Comparison of ENCODE assay signal across 23 cellular contexts in genomic region chr1:17452686-17453085, GRCh38. TPM values are rescaled to one million over a fixed set of nuclear protein-coding genes. Genes with fewer than 3 reads are reported as not detected.
DNase-seq lines count a peak whose midpoint lies in the region; ATAC-seq, FAIRE-seq and TF ChIP-seq lines count a peak whose summit lies in the region.
"Had no signal": no experiment of that assay in that cellular context is flagged by ENCODE, and none has a peak within 500 bp of the region (broad histone marks: within the 10 kb centered on the region; RNA-seq: fewer than 3 reads in every experiment).

No MANE protein-coding gene starts in this region.

- in situ Hi-C loops in HepG2 (cut with HindIII; ENCODE audit: extremely low pct_ligation_motif_present, low pct_unique_long_range_greater_than_20kb): no loop called here
- in situ Hi-C loops in K562 (cut with MboI): no loop called here

- FAIRE-seq in HepG2 (lab: Jason Lieb, UNC) (no peak), K562 (lab: Jason Lieb, UNC) (no peak)
- FAIRE-seq: A204.1, GM12892 had no signal

- H3K27me3 ChIP-seq in HepG2 (ENCODE audit: control insufficient read depth in 1 of 2, insufficient read depth in 2 of 2, low read length in 2 of 2): peaks cover 0 to under 1% of the 10 kb centered on the region in 2 experiments; a peak in 2 of 5 replicates
- H3K27me3 ChIP-seq in right lobe of liver: no peaks in the 10 kb centered on the region
- H3K27me3 ChIP-seq in HCT116 (ENCODE audit: insufficient read depth, low read length): no peaks in the 10 kb centered on the region
- H3K27me3 ChIP-seq in K562 (ENCODE audit: control insufficient read depth in 2 of 2, insufficient read depth in 2 of 2, low read length in 2 of 2): peaks cover 0 to 2% of the 10 kb centered on the region in 2 experiments; a peak in 1 of 5 replicates

- TF ChIP-seq RAD21 in HepG2 (CRISPR knock-in tag; IDR thresholded peaks at IDR 0.05) (no peak), HCT116 (IDR thresholded peaks at IDR 0.05; ENCODE audit: low read depth) (no peak), K562 (CRISPR knock-in tag; conservative IDR thresholded peaks at IDR 0.05 in 1 of 2, IDR thresholded peaks at IDR 0.05 in 1 of 2) (no peak)

- H3K4me1 ChIP-seq in HepG2 (ENCODE audit: insufficient read depth, low read length): no peaks in the 10 kb centered on the region
- no peaks in the 10 kb centered on the region for H3K4me1 ChIP-seq in right lobe of liver
- peaks cover 0 to 6% of the 10 kb centered on the region in 2 experiments; a peak in 1 of 4 replicates for H3K4me1 ChIP-seq in HCT116 (ENCODE audit: control insufficient read depth in 1 of 2, insufficient read depth in 2 of 2, low read length in 2 of 2)
- no peaks in the 10 kb centered on the region; a peak in 1 of 5 replicates for H3K4me1 ChIP-seq in K562 (replicated peaks in 1 of 2; ENCODE audit: control insufficient read depth in 2 of 2, insufficient read depth in 2 of 2, low read length in 2 of 2)

- H3K4me2 ChIP-seq in HepG2 (ENCODE audit: low read depth, low read length) (no peak overlapping the region), HCT116 (ENCODE audit: low read length) (no peak overlapping the region), K562 (ENCODE audit: insufficient read depth, low read length) (no peak overlapping the region)

- H3K36me3 Mint-ChIP-seq in stimulated activated naive B cell treated with anti-CD40 and anti-IgM and Interleukin-4, amounts not matched to agents 10 μg/mL and 1 μg/mL and 100 μg/mL, for 72 hours: no peaks in the 10 kb centered on the region
- H3K36me3 Mint-ChIP-seq: CD4-positive, alpha-beta memory T cell had no signal

- H3K79me2 ChIP-seq in HepG2 (ENCODE audit: insufficient read depth, low read length): no peaks in the 10 kb centered on the region
- no peaks in the 10 kb centered on the region for H3K79me2 ChIP-seq in HCT116 (ENCODE audit: insufficient read depth, low read length)
- no peaks in the 10 kb centered on the region for H3K79me2 ChIP-seq in K562 (ENCODE audit: control insufficient read depth, insufficient read depth, low read length)

- CTCF ChIA-PET in HepG2 (lab: Yijun Ruan, JAX; ENCODE audit: low intra/inter-chr PET ratio, low total read pairs): no interaction called here
- CTCF ChIA-PET in HCT116 (lab: Charles Lee): interaction anchor here (1.4 kb wide), 1 partner anchor 12 kb away, joined by 8 read pairs; no protein-coding TSS in a partner anchor
- CTCF ChIA-PET in K562 (lab: Yijun Ruan, JAX; ENCODE audit: low intra/inter-chr PET ratio): interaction anchor here (1.1 kb wide), 1 partner anchor 33 kb away, joined by 6 read pairs; no protein-coding TSS in a partner anchor

- no peaks in the 10 kb centered on the region for H3K9me1 ChIP-seq in K562 (ENCODE audit: control insufficient read depth, insufficient read depth, low read length)

- no peaks in the 10 kb centered on the region for H4K20me1 ChIP-seq in HepG2 (ENCODE audit: insufficient read depth, low read length)
- no peaks in the 10 kb centered on the region for H4K20me1 ChIP-seq in HCT116 (ENCODE audit: insufficient read depth)
- no peaks in the 10 kb centered on the region for H4K20me1 ChIP-seq in K562 (replicated peaks; ENCODE audit: control insufficient read depth, insufficient read depth, low read length)

- no peak overlapping the region for H3K4me3 Mint-ChIP-seq in stimulated activated naive B cell treated with anti-CD40 and anti-IgM and Interleukin-4, amounts not matched to agents 10 μg/mL and 1 μg/mL and 100 μg/mL, for 72 hours
- H3K4me3 Mint-ChIP-seq: B cell; CD4-positive, alpha-beta memory T cell; H9; HFFc6 had no signal

- H3K9me3 ChIP-seq in HepG2 (ENCODE audit: low read length) (no peaks in the 10 kb centered on the region), right lobe of liver (no peaks in the 10 kb centered on the region), HCT116 (ENCODE audit: control insufficient read depth in 1 of 2, insufficient read depth in 1 of 2, low read depth in 1 of 2, low read length in 2 of 2) (no peaks in the 10 kb centered on the region), K562 (replicated peaks; ENCODE audit: control insufficient read depth, insufficient read depth, low read depth, low read length) (no peaks in the 10 kb centered on the region)

- no peak for TF ChIP-seq EP300 in HepG2 (IDR thresholded peaks at IDR 0.05; ENCODE audit: low read depth in 2 of 2, low read length in 2 of 2)
- TF ChIP-seq EP300 in HepG2 (CRISPR knock-in tag; IDR thresholded peaks at IDR 0.05; ENCODE audit: borderline replicate concordance): no peak
- no peak for TF ChIP-seq EP300 in K562 (IDR thresholded peaks at IDR 0.05; ENCODE audit: low read length)

- H3K9me3 Mint-ChIP-seq in stimulated activated naive B cell treated with anti-CD40 and anti-IgM and Interleukin-4, amounts not matched to agents 10 μg/mL and 1 μg/mL and 100 μg/mL, for 72 hours: no peaks in the 10 kb centered on the region
- H3K9me3 Mint-ChIP-seq: CD4-positive, alpha-beta memory T cell; H9; HFFc6 had no signal

- peaks cover 4 to 5% of the 10 kb centered on the region in 2 donors for H3K27me3 Mint-ChIP-seq in stimulated activated naive B cell treated with anti-CD40 and anti-IgM and Interleukin-4, amounts not matched to agents 10 μg/mL and 1 μg/mL and 100 μg/mL, for 72 hours

- ATAC-seq in HepG2: no peak
- ATAC-seq in right lobe of liver: no peak
- no peak for ATAC-seq in HCT116
- no peak for ATAC-seq in K562
- peak; percentile 23 to 33 for ATAC-seq in stimulated activated naive B cell treated with anti-CD40 and anti-IgM and Interleukin-4, amounts not matched to agents 10 μg/mL and 1 μg/mL and 100 μg/mL, for 72 hours (replicated peaks)
- ATAC-seq in HG02642 (IDR thresholded peaks at IDR 0.05; ENCODE audit: poor library complexity, unreplicated experiment): no peak

- H3K27ac Mint-ChIP-seq in stimulated activated naive B cell treated with anti-CD40 and anti-IgM and Interleukin-4, amounts not matched to agents 10 μg/mL and 1 μg/mL and 100 μg/mL, for 72 hours: no peak overlapping the region
- H3K27ac Mint-ChIP-seq: B cell; CD4-positive, alpha-beta memory T cell; H9; HFFc6 had no signal

- TF ChIP-seq POLR2A in HepG2 (IDR thresholded peaks at IDR 0.05; ENCODE audit: insufficient read depth in 1 of 2, low read depth in 2 of 2, low read length in 2 of 2): no peak
- no peak for TF ChIP-seq POLR2A in right lobe of liver (IDR thresholded peaks at IDR 0.05)
- TF ChIP-seq POLR2A in HCT116 (IDR thresholded peaks at IDR 0.05; ENCODE audit: borderline replicate concordance, extremely low read depth, insufficient read depth, insufficient read length): no peak
- TF ChIP-seq POLR2A in K562 (conservative IDR thresholded peaks at IDR 0.05): no peak

- BruUV-seq in HepG2 (replicated peaks; lab: Mats Ljungman, UMichigan): no TSS peak
- no TSS peak for BruUV-seq in HCT116 (replicated peaks; lab: Mats Ljungman, UMichigan)
- no TSS peak for BruUV-seq in K562 (replicated peaks; lab: Mats Ljungman, UMichigan)

- POLR2A ChIA-PET in HepG2 (lab: Yijun Ruan, JAX): interaction anchor here (1.6 kb wide), 1 partner anchor 13 kb away, joined by 5 read pairs; the partner anchor contains the start of gene RCC2
- POLR2A ChIA-PET in HCT116 (lab: Charles Lee): interaction anchor here (3.6 kb wide), 1 partner anchor 11 kb away, joined by 18 read pairs; the partner anchor contains the start of gene RCC2
- POLR2A ChIA-PET in K562 (lab: Yijun Ruan, JAX): interaction anchor here (0.7 to 1.9 kb wide), 5 partner anchors 9 to 24 kb away, joined by 3 to 14 read pairs (median 4); no protein-coding TSS in a partner anchor

- RAD21 ChIA-PET in HCT116 (lab: Charles Lee; ENCODE audit: low non-redundant PET in 1 of 2, low total read pairs in 2 of 2, uncharacterized antibody in 2 of 2, unreplicated experiment in 2 of 2): no interaction called here

- no peak for DNase-seq in HepG2 (ENCODE audit: low spot score)
- no peak for DNase-seq in right lobe of liver
- DNase-seq in HCT116 (ENCODE audit: low read depth, low spot score): no peak
- no peak for DNase-seq in K562 (ENCODE audit: extremely low read depth in 1 of 4, low spot score in 3 of 4)
- DNase-seq in stimulated activated naive B cell treated with anti-CD40 and anti-IgM and Interleukin-4, amounts not matched to agents 10 μg/mL and 1 μg/mL and 100 μg/mL, for 72 hours: no peak
- no peak for DNase-seq in amniotic stem cell (lab: John Stamatoyannopoulos, UW)
- no peak for DNase-seq in T-helper 2 cell
- DNase-seq: C1 segment of cervical spinal cord; Calu3; CD4-positive, alpha-beta memory T cell; COR-L47; DMS153; DND-41; EL; GDM1; GM23248; H9; HFFc6 had no signal

- H3K36me3 ChIP-seq in HepG2 (replicated peaks in 1 of 2; ENCODE audit: control insufficient read depth in 1 of 2, insufficient read depth in 2 of 2, low read length in 2 of 2): no peaks in the 10 kb centered on the region
- H3K36me3 ChIP-seq in right lobe of liver: no peaks in the 10 kb centered on the region
- H3K36me3 ChIP-seq in HCT116 (ENCODE audit: control insufficient read depth in 1 of 2, insufficient read depth in 2 of 2, low read length in 2 of 2): no peaks in the 10 kb centered on the region
- no peaks in the 10 kb centered on the region for H3K36me3 ChIP-seq in K562 (ENCODE audit: control insufficient read depth, insufficient read depth, low read length)

- H3K27ac ChIP-seq in HepG2 (ENCODE audit: extremely low read length, insufficient read depth, low read length) (no peak overlapping the region), right lobe of liver (no peak overlapping the region), HCT116 (ENCODE audit: low read depth, low read length) (no peak overlapping the region), K562 (ENCODE audit: extremely low read depth, low read depth, low read length) (no peak overlapping the region)
- H3K27ac ChIP-seq: 22Rv1, GM23248 had no signal

- H3K9me2 ChIP-seq in HCT116 (ENCODE audit: insufficient read depth): no peaks in the 10 kb centered on the region

- intact Hi-C loops in HepG2 (cut with micrococcal nuclease; ENCODE audit: unreplicated experiment): no loop called here
- intact Hi-C loops in right lobe of liver (cut with DNase I): no loop called here
- intact Hi-C loops in HCT116 (cut with micrococcal nuclease): no loop called here
- intact Hi-C loops in K562 (cut with micrococcal nuclease): no loop called here

- H2AFZ ChIP-seq in HepG2 (ENCODE audit: low read length) (no peak overlapping the region), HCT116 (ENCODE audit: low read depth, low read length, poor library complexity, severe bottlenecking) (peak overlapping the region; percentile 12), K562 (ENCODE audit: low read depth, low read length) (no peak overlapping the region)
- H2AFZ ChIP-seq: GM23248 had no signal

- TF ChIP-seq CTCF in HepG2 (CRISPR knock-in tag; IDR thresholded peaks at IDR 0.05) (no peak), right lobe of liver (IDR thresholded peaks at IDR 0.05) (no peak), HCT116 (IDR thresholded peaks at IDR 0.05 in 2 of 3, conservative IDR thresholded peaks at IDR 0.05 in 1 of 3; ENCODE audit: borderline replicate concordance in 1 of 3, insufficient read depth in 1 of 3, low read depth in 2 of 3, low read length in 2 of 3) (no peak), K562 (IDR thresholded peaks at IDR 0.05 in 2 of 3, conservative IDR thresholded peaks at IDR 0.05 in 1 of 3; ENCODE audit: insufficient read depth in 2 of 3, low read depth in 1 of 3, low read length in 3 of 3) (no peak)

- no peaks in the 10 kb centered on the region for H3K4me1 Mint-ChIP-seq in stimulated activated naive B cell treated with anti-CD40 and anti-IgM and Interleukin-4, amounts not matched to agents 10 μg/mL and 1 μg/mL and 100 μg/mL, for 72 hours
- H3K4me1 Mint-ChIP-seq: CD4-positive, alpha-beta memory T cell had no signal

- WGBS in HepG2 (ENCODE audit: low lambda C conversion rate): 66% methylated on average over 4 of the region's 4 CpGs
- 74% methylated on average over 4 of the region's 4 CpGs for WGBS in right lobe of liver (ENCODE audit: insufficient coverage, low coverage, low lambda C conversion rate, missing lambda C conversion rate)
- 61% methylated on average over 4 of the region's 4 CpGs for WGBS in K562 (ENCODE audit: insufficient coverage, low coverage, missing lambda C conversion rate)

- no peak overlapping the region for H3K9ac ChIP-seq in HepG2 (ENCODE audit: insufficient read depth, low read depth, low read length)
- no peak overlapping the region for H3K9ac ChIP-seq in HCT116 (ENCODE audit: low read length)
- H3K9ac ChIP-seq in K562 (ENCODE audit: insufficient read depth in 1 of 2, low read depth in 2 of 2, low read length in 2 of 2): no peak overlapping the region
- H3K9ac ChIP-seq: GM23248 had no signal

- H3K4me3 ChIP-seq in HepG2 (replicated peaks in 1 of 3; ENCODE audit: insufficient read depth in 1 of 3, low read depth in 2 of 3, low read length in 3 of 3): no peak overlapping the region
- H3K4me3 ChIP-seq in right lobe of liver: no peak overlapping the region
- H3K4me3 ChIP-seq in HCT116 (replicated peaks in 1 of 2; ENCODE audit: low read depth in 1 of 2, low read length in 2 of 2): no peak overlapping the region
- H3K4me3 ChIP-seq in K562: no peak overlapping the region
- H3K4me3 ChIP-seq: GM23248 had no signal

RNA-seq across cellular contexts. Expression of gene RCC2, which starts 13.2 kb away (rescaled TPM):
- total RNA-seq in HepG2 (2016; rRNA removed; fragmentation: Illumina TruSeq; extraction: Trizol) (55.8 and 58.3 TPM in 2 replicates), right lobe of liver (10 to 100 TPM in 4 of 6 experiments, 1 to 10 TPM in 2; 7.7 to 15.6 (median 11.6) TPM), HCT116 (2021; ENCODE audit: unreplicated experiment) (178 TPM), K562 (2014; rRNA removed) (111 and 116 TPM in 2 replicates), K562 (2014; rRNA removed; fragmentation: Illumina TruSeq; extraction: Trizol) (108 and 111 TPM in 2 replicates), K562 (2015; rRNA removed; fragmentation: Illumina TruSeq; extraction: Trizol) (116 and 117 TPM in 2 replicates), K562 (2021) (258 and 292 TPM in 2 replicates)
- total RNA-seq in HepG2 (2016; cell fraction: cytosol; rRNA removed; fragmentation: Illumina TruSeq; extraction: Trizol; ENCODE audit: low read depth): 4.8 TPM in 2 replicates
- total RNA-seq in HepG2 (2016; cell fraction: insoluble cytoplasmic fraction; rRNA removed; fragmentation: Illumina TruSeq; extraction: Trizol): 47.1 and 59.6 TPM in 2 replicates
- 18.1 and 20.4 TPM in 2 replicates for total RNA-seq in HepG2 (2016; cell fraction: membrane; rRNA removed; fragmentation: Illumina TruSeq; extraction: Trizol)
- total RNA-seq in HepG2 (2016; cell fraction: nucleus; rRNA removed; fragmentation: Illumina TruSeq; extraction: Trizol): 27.9 and 29.9 TPM in 2 replicates
- polyA plus RNA-seq in HepG2 (2011; rRNA removed) (20.5 TPM in 2 replicates), K562 (2011; rRNA removed) (59.5 and 105 TPM in 2 replicates), K562 (2014; fragmentation: Illumina TruSeq; extraction: Trizol) (209 and 213 TPM in 2 replicates), K562 (2014; fragmentation: Nextera tagmentation; extraction: Ambion mirVana) (100 to 1,000 TPM in 1 of 2 experiments, 10 to 100 TPM in 1; 31.8 to 203 TPM), K562 (2014; rRNA removed) (135 and 139 TPM in 2 replicates)
- 18.5 and 19.0 TPM in 2 replicates for polyA plus RNA-seq in HepG2 (2011; cell fraction: cytosol; rRNA removed)
- polyA plus RNA-seq in HepG2 (2011; cell fraction: nucleus; rRNA removed): 42.4 and 51.1 TPM in 2 replicates
- 21.1 and 23.9 TPM in 2 replicates for polyA plus RNA-seq in HepG2 (2012)
- polyA plus RNA-seq in HepG2 (2016; cell fraction: cytosol; fragmentation: Illumina TruSeq; extraction: Trizol; ENCODE audit: low read depth): 2.8 and 3.2 TPM in 2 replicates
- polyA plus RNA-seq in HepG2 (2016; cell fraction: insoluble cytoplasmic fraction; fragmentation: Illumina TruSeq; extraction: Trizol; ENCODE audit: low read depth): 46.1 and 61.1 TPM in 2 replicates
- polyA plus RNA-seq in HepG2 (2016; cell fraction: membrane; fragmentation: Illumina TruSeq; extraction: Trizol; ENCODE audit: low read depth): 11.0 and 11.8 TPM in 2 replicates
- 53.8 and 58.4 TPM in 2 replicates for polyA plus RNA-seq in HepG2 (2016; cell fraction: nucleus; fragmentation: Illumina TruSeq; extraction: Trizol; ENCODE audit: insufficient read depth, low read depth)
- polyA minus RNA-seq in HepG2 (2011; rRNA and poly(A)+ RNA removed; ENCODE audit: low replicate concordance): 87.9 and 245 TPM in 2 replicates
- 23.5 and 33.8 TPM in 2 replicates for polyA minus RNA-seq in HepG2 (2011; cell fraction: cytosol; rRNA and poly(A)+ RNA removed)
- 10.8 and 12.2 TPM in 2 replicates for polyA minus RNA-seq in HepG2 (2011; cell fraction: nucleus; rRNA and poly(A)+ RNA removed)
- polyA plus RNA-seq in HCT116 (2012): 126 and 133 TPM in 2 replicates
- total RNA-seq in K562 (2011; cell fraction: chromatin; rRNA removed; ENCODE audit: low replicate concordance): 86.3 and 153 TPM in 2 replicates
- total RNA-seq in K562 (2011; cell fraction: nucleolus; rRNA removed): 101 and 112 TPM in 2 replicates
- 95.8 and 102 TPM in 2 replicates for total RNA-seq in K562 (2011; cell fraction: nucleoplasm; rRNA removed)
- 92.9 and 111 TPM in 2 replicates for polyA plus RNA-seq in K562 (2011; cell fraction: cytosol; rRNA removed)
- 136 and 155 TPM in 2 replicates for polyA plus RNA-seq in K562 (2011; cell fraction: nucleus; rRNA removed)
- polyA plus RNA-seq in K562 (2012): 151 and 181 TPM in 2 replicates
- 69.1 and 75.9 TPM in 2 replicates for polyA minus RNA-seq in K562 (2011; rRNA and poly(A)+ RNA removed)
- 121 and 149 TPM in 2 replicates for polyA minus RNA-seq in K562 (2011; cell fraction: cytosol; rRNA and poly(A)+ RNA removed)
- polyA minus RNA-seq in K562 (2011; cell fraction: nucleus; rRNA and poly(A)+ RNA removed): 21.8 and 35.7 TPM in 2 replicates

Comparison
In these comparisons a context has a peak if more than half of its experiments do, and no peak if none do; other contexts are left out.
1. ATAC-seq: peak in stimulated activated naive B cell treated with anti-CD40 and anti-IgM and Interleukin-4, amounts not matched to agents 10 μg/mL and 1 μg/mL and 100 μg/mL, for 72 hours (2 of 2); none in HepG2 (single experiment), right lobe of liver (0 of 4), HCT116 (single experiment), K562 (single experiment) and HG02642 (single experiment).
2. Of the 241 proteins assayed by ChIP-seq in both HepG2 and K562: peak only in HepG2: none; only in K562: ADNP, ESRRA and KDM1A; in both: none; in neither: 238.